ENCODE assay signal across 1 cellular context in the genomic region with DNA sequence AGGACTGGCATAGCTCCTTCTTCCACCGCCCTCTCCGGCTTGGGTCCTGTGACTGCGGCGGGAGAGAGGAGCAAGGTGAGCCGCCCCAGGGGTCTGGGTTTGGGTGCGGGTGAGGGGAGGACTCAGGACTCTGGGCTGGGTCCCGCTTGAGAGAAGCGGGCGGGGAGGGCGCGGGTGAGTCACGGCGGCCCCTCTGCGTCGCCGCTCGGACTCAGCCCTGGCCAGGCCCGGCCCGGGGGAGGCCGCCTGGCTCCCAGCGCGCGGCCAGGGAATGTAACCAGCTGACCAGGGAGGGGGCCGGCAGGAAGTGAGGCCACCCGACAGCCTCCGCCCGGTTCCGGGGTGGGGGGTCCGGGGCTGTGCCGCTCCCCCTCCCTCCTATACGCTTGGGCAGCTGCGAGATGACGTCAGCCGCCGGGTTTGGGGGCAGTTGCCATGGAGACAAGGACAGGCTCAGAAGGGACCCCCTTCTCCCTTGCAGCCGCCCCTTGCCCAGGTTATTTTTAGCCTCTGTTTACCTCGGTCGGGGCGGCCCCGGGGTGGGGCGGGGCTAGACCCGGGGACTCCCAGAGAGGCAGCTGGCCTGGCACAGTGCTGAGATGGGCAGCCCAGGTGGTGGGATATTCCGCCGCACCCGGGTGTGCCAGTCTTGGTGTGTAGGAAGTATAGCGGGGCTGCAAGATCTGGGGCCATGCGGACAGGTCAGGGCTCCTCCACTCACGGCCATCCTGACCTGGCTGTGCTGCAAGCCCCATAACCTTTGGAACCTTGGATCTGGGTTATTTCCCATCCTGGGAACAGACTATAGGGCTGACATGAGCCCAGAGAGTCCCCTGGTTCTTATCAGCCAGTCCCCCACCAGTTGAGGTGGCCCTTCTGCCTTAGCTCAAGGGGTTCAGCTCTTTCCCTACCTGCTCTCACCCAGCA.
TF ChIP-seq lines count a peak whose summit lies in the region.

No MANE protein-coding gene starts in this region.

TF ChIP-seq in IMR-90, 13 proteins besides CTCF, POLR2A, EP300 and RAD21 (continued from another document):
- no peak for TF ChIP-seq ELK1 (IDR thresholded peaks at IDR 0.05; ENCODE audit: borderline replicate concordance, low read depth, low read length)
- TF ChIP-seq NFE2L2 (IDR thresholded peaks at IDR 0.05; ENCODE audit: low read depth, low read length): no peak
- peak; percentile 75 for TF ChIP-seq USF2 (IDR thresholded peaks at IDR 0.05; ENCODE audit: low read depth, low read length)
- TF ChIP-seq MXI1 (IDR thresholded peaks at IDR 0.05; ENCODE audit: borderline replicate concordance, low read depth, low read length): peak; percentile 23; the same call in 1 of the 2 replicates
- no peak; the same call in 1 of the 2 replicates for TF ChIP-seq BHLHE40 (IDR thresholded peaks at IDR 0.05; ENCODE audit: low read depth, low read length)
- no peak for TF ChIP-seq SMC3 (IDR thresholded peaks at IDR 0.05; ENCODE audit: low read depth, low read length)
- TF ChIP-seq FOS (IDR thresholded peaks at IDR 0.05; ENCODE audit: low read depth, low read length): peak; percentile 74
